ENCODE assay signal across 9 cellular contexts in the genomic region with DNA sequence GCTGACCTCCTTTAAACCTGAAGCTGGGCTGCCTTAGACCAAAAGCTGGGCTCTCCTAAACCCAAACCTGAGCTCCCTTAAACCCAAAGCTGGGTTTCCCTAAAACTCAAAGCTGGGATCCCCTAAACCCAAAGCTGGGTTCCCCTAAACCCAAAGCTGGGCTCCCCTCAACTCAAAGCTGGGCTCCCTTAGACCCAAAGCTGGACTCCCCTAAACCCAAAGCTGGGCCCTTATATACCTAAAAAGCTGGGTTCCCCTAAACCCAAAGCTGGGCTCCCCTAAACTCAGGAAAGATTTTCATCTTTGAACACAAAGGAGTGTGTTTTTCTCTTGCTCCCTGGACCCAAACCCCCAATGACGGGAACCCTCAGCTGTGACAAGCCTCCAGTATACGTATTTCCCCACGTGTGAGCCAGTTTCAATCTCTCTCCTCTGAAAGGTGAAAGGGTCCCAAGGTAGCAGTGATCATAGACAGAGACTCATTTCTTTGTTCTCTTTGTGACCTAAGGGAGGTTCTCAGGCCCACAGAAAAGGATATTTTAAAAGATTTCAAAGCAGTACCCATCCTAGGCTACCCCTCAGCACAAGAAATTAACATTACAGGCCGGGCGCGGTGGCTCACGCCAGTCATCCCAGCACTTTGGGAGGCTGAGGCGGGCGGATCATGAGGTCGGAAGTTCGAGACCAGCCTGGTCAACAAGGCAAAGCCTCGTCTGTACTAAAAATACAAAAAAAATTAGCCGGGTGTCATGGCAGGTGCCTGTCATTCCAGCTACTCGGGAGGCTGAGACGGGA. TPM values are rescaled to one million over a fixed set of nuclear protein-coding genes. Genes with fewer than 3 reads are reported as not detected.
DNase-seq lines count a peak whose midpoint lies in the region; ATAC-seq, FAIRE-seq and TF ChIP-seq lines count a peak whose summit lies in the region.
"Had no signal": no experiment of that assay in that cellular context is flagged by ENCODE, and none has a peak within 500 bp of the region (broad histone marks: within the 10 kb centered on the region; RNA-seq: fewer than 3 reads in every experiment).

No MANE protein-coding gene starts in this region.

- peak; percentile 47 for ATAC-seq in GM19043 (IDR thresholded peaks at IDR 0.05; ENCODE audit: low read depth, unreplicated experiment)
- peak; percentile 49 for ATAC-seq in HG03045 (IDR thresholded peaks at IDR 0.05; ENCODE audit: unreplicated experiment)
- ATAC-seq in pancreas: no peak

- intact Hi-C loops in pancreas (cut with DNase I): no loop called here

- FAIRE-seq in pancreas (lab: Jason Lieb, UNC): no peak

- H4K20me1 ChIP-seq in BLaER1: peaks cover 64% of the 10 kb centered on the region

- 64 to 77% methylated on average over 15 of the region's 15 CpGs for WGBS in pancreas, 2 donors

- peaks cover 73% of the 10 kb centered on the region for H3K4me1 ChIP-seq in BLaER1
- H3K4me1 ChIP-seq in pancreas: no peaks in the 10 kb centered on the region

- peak overlapping the region; percentile 84 for H3K27ac ChIP-seq in BLaER1
- H3K27ac ChIP-seq in WERI-Rb-1: no peak overlapping the region
- no peak overlapping the region for H3K27ac ChIP-seq in pancreas

- H3K4me3 ChIP-seq in BLaER1 (0 out of 2 replicates have a peak overlapping the region, but pooled peaks have one; percentile 5), WERI-Rb-1 (ENCODE audit: low read depth, low read length) (no peak overlapping the region), pancreas (no peak overlapping the region)

- peaks cover 22% of the 10 kb centered on the region for H3K9me3 ChIP-seq in BLaER1
- H3K9me3 ChIP-seq in WERI-Rb-1 (ENCODE audit: severe bottlenecking): peaks cover 12% of the 10 kb centered on the region
- no peaks in the 10 kb centered on the region for H3K9me3 ChIP-seq in pancreas

- no peaks in the 10 kb centered on the region; the same call in 1 of the 2 replicates for H3K27me3 ChIP-seq in BLaER1
- no peaks in the 10 kb centered on the region for H3K27me3 ChIP-seq in WERI-Rb-1 (ENCODE audit: insufficient read depth, low read depth, severe bottlenecking)
- peaks cover 0 to 8% (median 0%) of the 10 kb centered on the region in 4 donors for H3K27me3 ChIP-seq in pancreas

- DNase-seq in activated T-cell treated with anti-CD3 and anti-CD28 coated beads, Interleukin-2, amount 50 U/mL, for 48 hours: peak; percentile 24 to 37
- DNase-seq in DMS 273 (lab: John Stamatoyannopoulos, UW; ENCODE audit: unreplicated experiment) (no peak), WERI-Rb-1 (no peak), pancreas (no peak)
- DNase-seq in stimulated activated CD4-positive, alpha-beta T cell treated with anti-CD3 and anti-CD28 coated beads, Interleukin-12 subunit alpha, Interleukin-12 subunit beta, amount 100 ng/mL, for 4 hours: no peak
- DNase-seq: DMS79 had no signal

- H3K36me3 ChIP-seq in BLaER1: peaks cover 77% of the 10 kb centered on the region
- no peaks in the 10 kb centered on the region for H3K36me3 ChIP-seq in WERI-Rb-1
- H3K36me3 ChIP-seq in pancreas: no peaks in the 10 kb centered on the region

- peak overlapping the region; percentile 17 for H3K9ac ChIP-seq in BLaER1

- TF ChIP-seq CTCF in WERI-Rb-1 (IDR thresholded peaks at IDR 0.05; ENCODE audit: low read depth, low read length) (no peak), pancreas (IDR thresholded peaks at IDR 0.05) (no peak)

- peak overlapping the region; percentile 44 for H3K4me2 ChIP-seq in BLaER1

RNA-seq across cellular contexts. Expression of gene ASMTL, which starts 31.3 kb away (rescaled TPM):
- total RNA-seq in pancreas: 10 to 100 TPM; 11.2 to 19.4 (median 15.6) TPM
- polyA plus RNA-seq in pancreas: 10 to 100 TPM; 16.9 to 25.9 TPM

RNA-seq across cellular contexts. Expression of gene P2RY8, which starts 52.9 kb away (rescaled TPM):
- 1 to 10 TPM in 2 of 6 donors, under 1 TPM in 4; 0.42 to 1.4 (median 0.58) TPM for total RNA-seq in pancreas
- under 1 TPM; 0.35 to 0.38 TPM for polyA plus RNA-seq in pancreas

Comparison
In these comparisons a context has a peak if more than half of its experiments do, and no peak if none do; other contexts are left out.
1. ATAC-seq: peak in GM19043 (single experiment) and HG03045 (single experiment); none in pancreas (0 of 4).
2. DNase-seq: peak in activated T-cell treated with anti-CD3 and anti-CD28 coated beads, Interleukin-2, amount 50 U/mL, for 48 hours (2 of 2); none in DMS 273 (single experiment), stimulated activated CD4-positive, alpha-beta T cell treated with anti-CD3 and anti-CD28 coated beads, Interleukin-12 subunit alpha, Interleukin-12 subunit beta, amount 100 ng/mL, for 4 hours (single experiment), WERI-Rb-1 (single experiment) and pancreas (0 of 6).